ENCODE assay signal across 9 cellular contexts in the genomic region with DNA sequence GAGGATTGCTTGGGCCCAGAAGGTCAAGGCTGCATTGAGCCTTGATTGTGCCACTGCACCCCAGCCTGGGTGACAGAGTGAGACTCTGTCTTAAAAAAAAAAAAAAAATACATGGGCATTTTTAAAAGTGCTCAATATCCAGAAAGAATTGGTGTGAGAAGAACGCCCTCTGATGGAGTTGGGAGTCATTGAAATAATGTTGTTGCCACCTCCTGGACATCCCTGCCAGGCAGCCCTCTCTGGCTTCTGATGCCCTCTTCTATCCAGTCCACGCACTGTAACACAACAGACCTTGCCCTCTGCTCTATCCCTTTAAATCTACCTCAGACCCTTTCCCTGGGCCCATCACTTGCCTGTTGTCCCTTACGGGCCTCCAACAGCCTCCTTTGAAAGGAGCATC. TPM values are rescaled to one million over a fixed set of nuclear protein-coding genes. Genes with fewer than 3 reads are reported as not detected.
DNase-seq lines count a peak whose midpoint lies in the region; ATAC-seq, FAIRE-seq and TF ChIP-seq lines count a peak whose summit lies in the region.
"Had no signal": no experiment of that assay in that cellular context is flagged by ENCODE, and none has a peak within 500 bp of the region (broad histone marks: within the 10 kb centered on the region; RNA-seq: fewer than 3 reads in every experiment).

No MANE protein-coding gene starts in this region.

- H2BK120ac ChIP-seq in trophoblast cell (ENCODE audit: insufficient read depth, low read length, poor library complexity), result no peak overlapping the region

- DNase-seq in DND-41 (peak; percentile 28), HTR-8/SVneo (ENCODE audit: insufficient read length, low spot score) (peak; percentile 63), mucosa of descending colon (peak in 2 of 3 donors; percentile 37 to 73), trophoblast cell (no peak), kidney glomerular epithelial cell (lab: John Stamatoyannopoulos, UW) (no peak), NCI-H510A (lab: John Stamatoyannopoulos, UW) (no peak)
- DNase-seq in activated CD4-positive, alpha-beta memory T cell treated with anti-CD3 and anti-CD28 coated beads for 36 hours, result peak; percentile 18

- no peaks in the 10 kb centered on the region for H3K9me3 Mint-ChIP-seq in activated CD4-positive, alpha-beta memory T cell treated with anti-CD3 and anti-CD28 coated beads for 36 hours

- TF ChIP-seq CTCF in DND-41 (IDR thresholded peaks at IDR 0.05; ENCODE audit: borderline replicate concordance, extremely low read depth, low read length, poor library complexity, severe bottlenecking), result peak; percentile 55
- TF ChIP-seq CTCF in mucosa of descending colon (IDR thresholded peaks at IDR 0.05), result no peak

- no peaks in the 10 kb centered on the region for H3K36me3 ChIP-seq in DND-41 (ENCODE audit: insufficient read depth, low read length)
- no peaks in the 10 kb centered on the region for H3K36me3 ChIP-seq in mucosa of descending colon (ENCODE audit: low read depth)
- H3K36me3 ChIP-seq in trophoblast cell (ENCODE audit: control insufficient read depth in 1 of 2, insufficient read depth in 2 of 2, low read length in 2 of 2), result no peaks in the 10 kb centered on the region

- H2AK5ac ChIP-seq in trophoblast cell (ENCODE audit: low read length), result no peak overlapping the region

- H3K27me3 Mint-ChIP-seq in activated CD4-positive, alpha-beta memory T cell treated with anti-CD3 and anti-CD28 coated beads for 36 hours, result peaks cover 23% of the 10 kb centered on the region

- no peak overlapping the region for H3K23ac ChIP-seq in trophoblast cell (ENCODE audit: low read length)

- H3K9me3 ChIP-seq in DND-41 (ENCODE audit: insufficient read depth, low read length, severe bottlenecking) (peaks cover 2% of the 10 kb centered on the region), mucosa of descending colon (no peaks in the 10 kb centered on the region), trophoblast cell (ENCODE audit: insufficient read depth, low read depth, low read length) (no peaks in the 10 kb centered on the region)

- no CpG with 5 or more reads among the region's 3 CpGs for WGBS in trophoblast cell (ENCODE audit: extremely low coverage, insufficient coverage, insufficient read length)

- intact Hi-C loops in activated CD4-positive, alpha-beta memory T cell treated with anti-CD3 and anti-CD28 coated beads for 36 hours (cut with micrococcal nuclease), result loop anchor here (5.0 to 10.0 kb wide), 2 partner anchors 118 to 230 kb away; no protein-coding TSS in a partner anchor
- intact Hi-C loops in mucosa of descending colon (cut with DNase I, micrococcal nuclease), result loop anchor here in 1 of 2 donors (10.0 kb wide), 1 partner anchor 278 kb away; no protein-coding TSS in a partner anchor

- H2AFZ ChIP-seq in DND-41 (ENCODE audit: low read depth, low read length) (no peak overlapping the region), trophoblast cell (ENCODE audit: insufficient read depth, low read length, poor library complexity) (no peak overlapping the region)

- H3K4ac ChIP-seq in trophoblast cell (ENCODE audit: low read depth, low read length), result no peak overlapping the region

- H2BK12ac ChIP-seq in trophoblast cell (ENCODE audit: low read length), result no peak overlapping the region

- H4K8ac ChIP-seq in trophoblast cell (ENCODE audit: low read depth, low read length), result no peak overlapping the region

- no peak overlapping the region for H2BK5ac ChIP-seq in trophoblast cell (ENCODE audit: low read depth, low read length, poor library complexity)

- no peak overlapping the region for H3K4me3 ChIP-seq in DND-41 (ENCODE audit: low read depth in 1 of 2, low read length in 2 of 2)
- no peak overlapping the region for H3K4me3 ChIP-seq in mucosa of descending colon
- no peak overlapping the region for H3K4me3 ChIP-seq in trophoblast cell (ENCODE audit: low read depth, low read length)

- ATAC-seq in DND-41 (ENCODE audit: insufficient read depth, low read depth) (peak; percentile 45; the same call in 1 of the 3 replicates), mucosa of descending colon (peak; percentile 42), HG02938 (IDR thresholded peaks at IDR 0.05; ENCODE audit: unreplicated experiment) (no peak)

- H3K9ac ChIP-seq in DND-41 (ENCODE audit: low read depth, low read length) (no peak overlapping the region), trophoblast cell (ENCODE audit: low read length) (no peak overlapping the region)

- no peaks in the 10 kb centered on the region for H3K36me3 Mint-ChIP-seq in activated CD4-positive, alpha-beta memory T cell treated with anti-CD3 and anti-CD28 coated beads for 36 hours
- H3K36me3 Mint-ChIP-seq: brain had no signal

- H3K4me3 Mint-ChIP-seq in activated CD4-positive, alpha-beta memory T cell treated with anti-CD3 and anti-CD28 coated beads for 36 hours, result no peak overlapping the region
- H3K4me3 Mint-ChIP-seq: brain had no signal

- H3K4me1 Mint-ChIP-seq in activated CD4-positive, alpha-beta memory T cell treated with anti-CD3 and anti-CD28 coated beads for 36 hours (ENCODE audit: low read depth), result peaks cover 25% of the 10 kb centered on the region

- H3K27me3 ChIP-seq in DND-41 (ENCODE audit: insufficient read depth, low read length, poor library complexity) (no peaks in the 10 kb centered on the region), trophoblast cell (ENCODE audit: insufficient read depth, low read length) (peaks cover 24% of the 10 kb centered on the region)

- no peaks in the 10 kb centered on the region for H3K79me1 ChIP-seq in trophoblast cell (ENCODE audit: low read length)

- POLR2A ChIA-PET in activated CD4-positive, alpha-beta memory T cell treated with anti-CD3 and anti-CD28 coated beads for 36 hours (lab: Charles Lee), result no interaction called here

- no peak overlapping the region for H4K12ac ChIP-seq in trophoblast cell (ENCODE audit: low read depth, low read length)

- no peak overlapping the region for H3K14ac ChIP-seq in trophoblast cell (ENCODE audit: low read length)

- no peak overlapping the region for H3K18ac ChIP-seq in trophoblast cell (ENCODE audit: low read length)

- H3K79me2 ChIP-seq in DND-41 (ENCODE audit: insufficient read depth, low read length), result no peaks in the 10 kb centered on the region
- H3K79me2 ChIP-seq in trophoblast cell (ENCODE audit: control insufficient read depth, insufficient read depth, low read length, poor library complexity), result no peaks in the 10 kb centered on the region

- no peak overlapping the region for H4K91ac ChIP-seq in trophoblast cell (ENCODE audit: low read depth, low read length)

- no peak for FAIRE-seq in HTR-8/SVneo (lab: Jason Lieb, UNC)

- H3K4me2 ChIP-seq in DND-41 (ENCODE audit: insufficient read depth, low read length) (no peak overlapping the region), trophoblast cell (ENCODE audit: low read length) (no peak overlapping the region)

- no peak overlapping the region for H3K27ac Mint-ChIP-seq in activated CD4-positive, alpha-beta memory T cell treated with anti-CD3 and anti-CD28 coated beads for 36 hours

- CTCF ChIA-PET in activated CD4-positive, alpha-beta memory T cell treated with anti-CD3 and anti-CD28 coated beads for 36 hours (lab: Charles Lee), result interaction anchor here (0.6 to 4.1 kb wide), 7 partner anchors 14 to 278 kb away, joined by 3 to 11 read pairs (median 3); no protein-coding TSS in a partner anchor

- no peaks in the 10 kb centered on the region for H4K20me1 ChIP-seq in DND-41 (ENCODE audit: insufficient read depth, low read length)

- H3K27ac ChIP-seq in DND-41 (ENCODE audit: low read length), result no peak overlapping the region
- no peak overlapping the region for H3K27ac ChIP-seq in trophoblast cell (ENCODE audit: low read depth, low read length)

- H3K4me1 ChIP-seq in DND-41 (ENCODE audit: insufficient read depth, low read length) (no peaks in the 10 kb centered on the region), mucosa of descending colon (ENCODE audit: low read depth) (peaks cover 2% of the 10 kb centered on the region), trophoblast cell (ENCODE audit: control insufficient read depth in 1 of 2, insufficient read depth in 2 of 2, low read length in 2 of 2) (peaks cover 3 to 8% of the 10 kb centered on the region in 2 experiments)

RNA-seq across cellular contexts. Expression of a gene that starts 4.9 kb away (rescaled TPM):
- under 1 TPM; 0.12 TPM for total RNA-seq in activated CD4-positive, alpha-beta memory T cell treated with anti-CD3 and anti-CD28 coated beads for 36 hours
- total RNA-seq in mucosa of descending colon, result 10 to 100 TPM in 2 of 3 donors, 1 to 10 TPM in 1; 10.0 to 23.7 (median 20.9) TPM
- not detected in 2 replicates for polyA plus RNA-seq in trophoblast cell (2013)

RNA-seq across cellular contexts. Expression of a gene that starts 41.7 kb away (rescaled TPM):
- total RNA-seq in activated CD4-positive, alpha-beta memory T cell treated with anti-CD3 and anti-CD28 coated beads for 36 hours, result 10 to 100 TPM; 10.7 to 12.9 TPM
- 1 to 10 TPM; 3.2 to 8.1 (median 4.1) TPM for total RNA-seq in mucosa of descending colon
- polyA plus RNA-seq in trophoblast cell (2013), result not detected in 2 replicates

Comparison
In these comparisons a context has a peak if more than half of its experiments do, and no peak if none do; other contexts are left out.
1. DNase-seq: peak in DND-41 (single experiment), HTR-8/SVneo (single experiment), activated CD4-positive, alpha-beta memory T cell treated with anti-CD3 and anti-CD28 coated beads for 36 hours (single experiment) and mucosa of descending colon (2 of 3); none in trophoblast cell (0 of 2), kidney glomerular epithelial cell (single experiment) and NCI-H510A (single experiment).
2. RNA of a gene that starts 4.9 kb away (total RNA-seq): 10.0 to 23.7 TPM in mucosa of descending colon; 0.12 TPM in activated CD4-positive, alpha-beta memory T cell treated with anti-CD3 and anti-CD28 coated beads for 36 hours; every median in the first group is over 4 times any median in the second.